17 cellular contexts compared by ENCODE assay signal in genomic region chr10:43347997-43348396, GRCh38. TPM values are rescaled to one million over a fixed set of nuclear protein-coding genes. Genes with fewer than 3 reads are reported as not detected.
DNase-seq lines count a peak whose midpoint lies in the region; ATAC-seq, FAIRE-seq and TF ChIP-seq lines count a peak whose summit lies in the region.
"Had no signal": no experiment of that assay in that cellular context is flagged by ENCODE, and none has a peak within 500 bp of the region (broad histone marks: within the 10 kb centered on the region; RNA-seq: fewer than 3 reads in every experiment).

No MANE protein-coding gene starts in this region.

- POLR2A ChIA-PET in HepG2 (lab: Yijun Ruan, JAX) (no interaction called here), OCI-LY7 (lab: Charles Lee) (interaction anchor here (1.0 to 1.3 kb wide), 2 partner anchors 60 to 79 kb away, joined by 3 read pairs; no protein-coding TSS in a partner anchor)

- H3K4me2 ChIP-seq in HepG2 (ENCODE audit: low read depth, low read length) (no peak overlapping the region), OCI-LY7 (ENCODE audit: low read length) (peak overlapping the region; percentile 7; the same call in 1 of the 2 replicates), fibroblast of lung (ENCODE audit: extremely low read depth, insufficient read depth, low read length) (no peak overlapping the region)

- no peak overlapping the region for H2AFZ ChIP-seq in HepG2 (ENCODE audit: low read length)
- H2AFZ ChIP-seq in OCI-LY7 (ENCODE audit: low read length) = peak overlapping the region; percentile 97
- H2AFZ ChIP-seq in fibroblast of lung (ENCODE audit: low read length) = peak overlapping the region; percentile 7

- H3K4me3 ChIP-seq in HepG2 (replicated peaks in 1 of 3; ENCODE audit: insufficient read depth in 1 of 3, low read depth in 2 of 3, low read length in 3 of 3) = no peak overlapping the region
- H3K4me3 ChIP-seq in right lobe of liver = no peak overlapping the region
- H3K4me3 ChIP-seq in OCI-LY7 (ENCODE audit: low read depth, low read length, poor library complexity, severe bottlenecking) = no peak overlapping the region
- no peak overlapping the region for H3K4me3 ChIP-seq in fibroblast of lung (replicated peaks in 1 of 4; ENCODE audit: control extremely low read depth in 1 of 4, insufficient read depth in 1 of 4, low read depth in 3 of 4, low read length in 4 of 4)
- H3K4me3 ChIP-seq: colonic mucosa, stomach, uterus had no signal

- H3K79me2 ChIP-seq in HepG2 (ENCODE audit: insufficient read depth, low read length) (no peaks in the 10 kb centered on the region), OCI-LY7 (ENCODE audit: insufficient read depth, low read depth, low read length) (no peaks in the 10 kb centered on the region), fibroblast of lung (ENCODE audit: control insufficient read depth, insufficient read depth, low read length) (no peaks in the 10 kb centered on the region)

- no peak for TF ChIP-seq EP300 in HepG2 (IDR thresholded peaks at IDR 0.05; ENCODE audit: low read depth in 2 of 2, low read length in 2 of 2)
- TF ChIP-seq EP300 in HepG2 (CRISPR knock-in tag; IDR thresholded peaks at IDR 0.05; ENCODE audit: borderline replicate concordance) = no peak

- no TSS peak for BruUV-seq in HepG2 (replicated peaks; lab: Mats Ljungman, UMichigan)
- BruUV-seq in OCI-LY7 (replicated peaks; lab: Mats Ljungman, UMichigan) = no TSS peak

- no peaks in the 10 kb centered on the region for H3K36me3 ChIP-seq in HepG2 (replicated peaks in 1 of 2; ENCODE audit: control insufficient read depth in 1 of 2, insufficient read depth in 2 of 2, low read length in 2 of 2)
- H3K36me3 ChIP-seq in right lobe of liver = no peaks in the 10 kb centered on the region
- no peaks in the 10 kb centered on the region for H3K36me3 ChIP-seq in OCI-LY7 (ENCODE audit: insufficient read depth, low read length)
- no peaks in the 10 kb centered on the region for H3K36me3 ChIP-seq in fibroblast of lung (ENCODE audit: control insufficient read depth, insufficient read depth, low read length)
- H3K36me3 ChIP-seq: colonic mucosa, neutrophil, stomach, uterus had no signal

- H3K27me3 ChIP-seq in HepG2 (ENCODE audit: control insufficient read depth in 1 of 2, insufficient read depth in 2 of 2, low read length in 2 of 2) = peaks cover 3 to 18% of the 10 kb centered on the region in 2 experiments
- H3K27me3 ChIP-seq in right lobe of liver = no peaks in the 10 kb centered on the region
- H3K27me3 ChIP-seq in fibroblast of lung (ENCODE audit: control insufficient read depth, insufficient read depth, low read length) = peaks cover 9% of the 10 kb centered on the region
- H3K27me3 ChIP-seq: colonic mucosa had no signal

- H4K20me1 ChIP-seq in HepG2 (ENCODE audit: insufficient read depth, low read length) (no peaks in the 10 kb centered on the region), OCI-LY7 (ENCODE audit: insufficient read depth, low read length) (no peaks in the 10 kb centered on the region), fibroblast of lung (ENCODE audit: control insufficient read depth, extremely low read depth, insufficient read depth, low read length) (no peaks in the 10 kb centered on the region)

- in situ Hi-C loops in HepG2 (cut with HindIII; ENCODE audit: extremely low pct_ligation_motif_present, low pct_unique_long_range_greater_than_20kb) = no loop called here

- H3K9me3 Mint-ChIP-seq in natural killer cell = no peaks in the 10 kb centered on the region
- H3K9me3 Mint-ChIP-seq in activated T-cell treated with anti-CD3 and anti-CD28 coated beads, Interleukin-2, amount 50 U/mL, for 4 hours = no peaks in the 10 kb centered on the region

- no peak overlapping the region for H3K27ac Mint-ChIP-seq in natural killer cell

- peaks cover 13% of the 10 kb centered on the region in 2 donors for H3K4me1 Mint-ChIP-seq in natural killer cell
- H3K4me1 Mint-ChIP-seq in activated T-cell treated with anti-CD3 and anti-CD28 coated beads, Interleukin-2, amount 50 U/mL, for 4 hours (ENCODE audit: low read depth) = peaks cover 12% of the 10 kb centered on the region

- no peak for DNase-seq in HepG2 (ENCODE audit: low spot score)
- no peak for DNase-seq in right lobe of liver
- DNase-seq in OCI-LY7 (ENCODE audit: low spot score) = peak; percentile 7
- no peak for DNase-seq in fibroblast of lung (ENCODE audit: low read depth in 2 of 2)
- DNase-seq in stimulated activated CD4-positive, alpha-beta T cell treated with anti-CD3 and anti-CD28 coated beads, Interleukin-12 subunit alpha, Interleukin-12 subunit beta, amount 100 ng/mL, for 4 hours = no peak
- no peak for DNase-seq in natural killer cell
- DNase-seq in NCI-H774 (lab: John Stamatoyannopoulos, UW) = no peak
- DNase-seq in activated T-cell treated with anti-CD3 and anti-CD28 coated beads, Interleukin-2, amount 50 U/mL, for 4 hours = no peak
- DNase-seq: NCI-H187 treated with DMSO at 0.1 percent for 48 hours had no signal

- H3K9ac ChIP-seq in HepG2 (ENCODE audit: insufficient read depth, low read depth, low read length) = no peak overlapping the region
- H3K9ac ChIP-seq in fibroblast of lung (ENCODE audit: insufficient read depth, low read length) = no peak overlapping the region

- H3K4me3 Mint-ChIP-seq in natural killer cell = no peak overlapping the region
- no peak overlapping the region for H3K4me3 Mint-ChIP-seq in activated T-cell treated with anti-CD3 and anti-CD28 coated beads, Interleukin-2, amount 50 U/mL, for 4 hours

- no peak for TF ChIP-seq POLR2A in HepG2 (IDR thresholded peaks at IDR 0.05; ENCODE audit: insufficient read depth in 1 of 2, low read depth in 2 of 2, low read length in 2 of 2)
- no peak for TF ChIP-seq POLR2A in right lobe of liver (IDR thresholded peaks at IDR 0.05)

- no peak for FAIRE-seq in HepG2 (lab: Jason Lieb, UNC)

- H3K27ac ChIP-seq in HepG2 (ENCODE audit: extremely low read length, insufficient read depth, low read length) (no peak overlapping the region), right lobe of liver (no peak overlapping the region), OCI-LY7 (ENCODE audit: low read depth, low read length, poor library complexity, severe bottlenecking) (no peak overlapping the region), fibroblast of lung (ENCODE audit: insufficient read depth, low read length) (no peak overlapping the region)
- H3K27ac ChIP-seq: colonic mucosa, neutrophil, stomach, uterus had no signal

- CTCF ChIA-PET in HepG2 (lab: Yijun Ruan, JAX; ENCODE audit: low intra/inter-chr PET ratio, low total read pairs) (interaction anchor here (1.6 to 2.1 kb wide), 3 partner anchors 55 to 113 kb away, joined by 4 to 16 read pairs (median 8); no protein-coding TSS in a partner anchor), OCI-LY7 (lab: Charles Lee; ENCODE audit: unreplicated experiment) (interaction anchor here (1.1 to 1.4 kb wide), 2 partner anchors 55 to 112 kb away, joined by 3 to 5 read pairs; no protein-coding TSS in a partner anchor)

- H3K9me3 ChIP-seq in HepG2 (ENCODE audit: low read length) = no peaks in the 10 kb centered on the region
- no peaks in the 10 kb centered on the region for H3K9me3 ChIP-seq in right lobe of liver
- H3K9me3 ChIP-seq in OCI-LY7 (ENCODE audit: low read length) = no peaks in the 10 kb centered on the region
- no peaks in the 10 kb centered on the region for H3K9me3 ChIP-seq in fibroblast of lung (ENCODE audit: control insufficient read depth, insufficient read depth, low read depth, low read length)
- H3K9me3 ChIP-seq: colonic mucosa, neutrophil, stomach, uterus had no signal

- intact Hi-C loops in HepG2 (cut with micrococcal nuclease; ENCODE audit: unreplicated experiment) (loop anchor here (1.0 to 5.0 kb wide), 5 partner anchors 55 to 143 kb away; no protein-coding TSS in a partner anchor), right lobe of liver (cut with DNase I) (loop anchor here in 1 of 2 donors (10.0 kb wide), 1 partner anchor 53 kb away; no protein-coding TSS in a partner anchor), OCI-LY7 (cut with micrococcal nuclease; ENCODE audit: unreplicated experiment) (loop anchor here (1.0 to 5.0 kb wide), 4 partner anchors 55 to 481 kb away; no protein-coding TSS in a partner anchor), natural killer cell (cut with micrococcal nuclease) (loop anchor here (2.0 to 10.0 kb wide), 6 partner anchors 56 to 603 kb away; no protein-coding TSS in a partner anchor)

- ATAC-seq in HepG2 (peak; percentile 27; the same call in 1 of the 3 replicates), right lobe of liver (no peak), natural killer cell (no peak)
- no peak for ATAC-seq in activated T-cell treated with anti-CD3 and anti-CD28 coated beads, Interleukin-2, amount 50 U/mL, for 4 hours

- no peak for TF ChIP-seq RAD21 in HepG2 (CRISPR knock-in tag; IDR thresholded peaks at IDR 0.05)

- H3K4me1 ChIP-seq in HepG2 (ENCODE audit: insufficient read depth, low read length) = no peaks in the 10 kb centered on the region
- no peaks in the 10 kb centered on the region for H3K4me1 ChIP-seq in right lobe of liver
- H3K4me1 ChIP-seq in OCI-LY7 (ENCODE audit: insufficient read depth, low read length, poor library complexity, severe bottlenecking) = peaks cover 8% of the 10 kb centered on the region
- H3K4me1 ChIP-seq in fibroblast of lung (ENCODE audit: control insufficient read depth, extremely low read depth, insufficient read depth, low read length) = no peaks in the 10 kb centered on the region
- H3K4me1 ChIP-seq: colonic mucosa, uterus had no signal

- no peak for TF ChIP-seq CTCF in HepG2 (CRISPR knock-in tag; IDR thresholded peaks at IDR 0.05)
- TF ChIP-seq CTCF in right lobe of liver (IDR thresholded peaks at IDR 0.05) = no peak
- TF ChIP-seq CTCF in OCI-LY7 (conservative IDR thresholded peaks at IDR 0.05; ENCODE audit: low read length) = no peak
- TF ChIP-seq CTCF in fibroblast of lung (conservative IDR thresholded peaks at IDR 0.05 in 1 of 2, IDR thresholded peaks at IDR 0.05 in 1 of 2; ENCODE audit: low read depth in 1 of 2, low read length in 2 of 2) = no peak
- TF ChIP-seq CTCF in natural killer cell (IDR thresholded peaks at IDR 0.05) = no peak

- no peaks in the 10 kb centered on the region for H3K36me3 Mint-ChIP-seq in natural killer cell
- H3K36me3 Mint-ChIP-seq in activated T-cell treated with anti-CD3 and anti-CD28 coated beads, Interleukin-2, amount 50 U/mL, for 4 hours (ENCODE audit: insufficient read depth) = no peaks in the 10 kb centered on the region

- 69% methylated on average over 4 of the region's 4 CpGs for WGBS in HepG2 (ENCODE audit: low lambda C conversion rate)
- WGBS in right lobe of liver (ENCODE audit: insufficient coverage, low coverage, low lambda C conversion rate, missing lambda C conversion rate) = 94% methylated on average over 2 of the region's 4 CpGs

- H3K27me3 Mint-ChIP-seq in natural killer cell (ENCODE audit: low read depth in 2 of 2) = peaks cover 8 to 19% of the 10 kb centered on the region in 2 donors
- peaks cover 10% of the 10 kb centered on the region for H3K27me3 Mint-ChIP-seq in activated T-cell treated with anti-CD3 and anti-CD28 coated beads, Interleukin-2, amount 50 U/mL, for 4 hours (ENCODE audit: low read depth)

- H3K9me2 ChIP-seq in OCI-LY7 (ENCODE audit: insufficient read depth, low read length) = no peaks in the 10 kb centered on the region

RNA-seq across cellular contexts. Expression of gene FXYD4, which starts 23.4 kb away (rescaled TPM):
- total RNA-seq in HepG2 (2016; rRNA removed; fragmentation: Illumina TruSeq; extraction: Trizol) (not detected in 2 replicates), right lobe of liver (not detected), OCI-LY7 (2022) (not detected in 2 replicates), fibroblast of lung (not detected in 2 replicates), natural killer cell (not detected)
- total RNA-seq in HepG2 (2016; cell fraction: cytosol; rRNA removed; fragmentation: Illumina TruSeq; extraction: Trizol; ENCODE audit: low read depth) = not detected in 2 replicates
- not detected in 2 replicates for total RNA-seq in HepG2 (2016; cell fraction: insoluble cytoplasmic fraction; rRNA removed; fragmentation: Illumina TruSeq; extraction: Trizol)
- total RNA-seq in HepG2 (2016; cell fraction: membrane; rRNA removed; fragmentation: Illumina TruSeq; extraction: Trizol) = not detected in 2 replicates
- total RNA-seq in HepG2 (2016; cell fraction: nucleus; rRNA removed; fragmentation: Illumina TruSeq; extraction: Trizol) = not detected in 2 replicates
- polyA plus RNA-seq in HepG2 (2011; rRNA removed) (not detected in 2 replicates), fibroblast of lung (not detected in 2 replicates)
- polyA plus RNA-seq in HepG2 (2011; cell fraction: cytosol; rRNA removed) = not detected in 2 replicates
- polyA plus RNA-seq in HepG2 (2011; cell fraction: nucleus; rRNA removed) = not detected in 2 replicates
- polyA plus RNA-seq in HepG2 (2012) = not detected in 2 replicates
- not detected in 2 replicates for polyA plus RNA-seq in HepG2 (2016; cell fraction: cytosol; fragmentation: Illumina TruSeq; extraction: Trizol; ENCODE audit: low read depth)
- not detected in 2 replicates for polyA plus RNA-seq in HepG2 (2016; cell fraction: insoluble cytoplasmic fraction; fragmentation: Illumina TruSeq; extraction: Trizol; ENCODE audit: low read depth)
- polyA plus RNA-seq in HepG2 (2016; cell fraction: membrane; fragmentation: Illumina TruSeq; extraction: Trizol; ENCODE audit: low read depth) = not detected in 2 replicates
- polyA plus RNA-seq in HepG2 (2016; cell fraction: nucleus; fragmentation: Illumina TruSeq; extraction: Trizol; ENCODE audit: insufficient read depth, low read depth) = not detected in 2 replicates
- polyA minus RNA-seq in HepG2 (2011; rRNA and poly(A)+ RNA removed; ENCODE audit: low replicate concordance) = 0.21 TPM in 1 of 2 replicates, not detected in the other
- not detected in 2 replicates for polyA minus RNA-seq in HepG2 (2011; cell fraction: cytosol; rRNA and poly(A)+ RNA removed)
- not detected in 2 replicates for polyA minus RNA-seq in HepG2 (2011; cell fraction: nucleus; rRNA and poly(A)+ RNA removed)
- total RNA-seq in OCI-LY7 (2014; rRNA removed; shearing (Covaris generic)) = not detected in 2 replicates
- polyA plus RNA-seq in fibroblast of lung (2012) = not detected in 2 replicates
- not detected in 2 replicates for polyA minus RNA-seq in fibroblast of lung (ENCODE audit: low replicate concordance)
- not detected for total RNA-seq in activated T-cell treated with anti-CD3 and anti-CD28 coated beads, Interleukin-2, amount 50 U/mL, for 4 hours
- total RNA-seq: aorta, glomerular endothelial cell, RPMI7951, stomach, uterus had no signal
- polyA plus RNA-seq: AG04450, aorta had no signal
